7 cellular contexts compared by ENCODE assay signal in genomic region chr12:32533506-32533905, GRCh38.
DNase-seq lines count a peak whose midpoint lies in the region; TF ChIP-seq lines count a peak whose summit lies in the region.
"Not testable (repeated sequence)": the region's sequence is repeated elsewhere in the genome, so short reads cannot be mapped to it uniquely, and the experiment has no call there.

No MANE protein-coding gene starts in this region.

- not testable (repeated sequence) for H4K20me1 ChIP-seq in GM23248 (ENCODE audit: insufficient read depth)

- in situ Hi-C loops in GM23248 (cut with MboI); brain microvascular endothelial cell (cut with HindIII; ENCODE audit: low pct_ligation_motif_present, low sequenced_read_pairs): not testable (repeated sequence)

- H3K9me2 ChIP-seq in GM23248 (ENCODE audit: insufficient read depth), result not testable (repeated sequence)

- intact Hi-C loops in prostate gland (cut with DNase I), result not testable (repeated sequence)

- not testable (repeated sequence) for TF ChIP-seq POLR2A in Peyer's patch (IDR thresholded peaks at IDR 0.05); prostate gland (IDR thresholded peaks at IDR 0.05); suprapubic skin (IDR thresholded peaks at IDR 0.05)

- H3K4me3 ChIP-seq in GM23248, result peak overlapping the region; percentile 74
- H3K4me3 ChIP-seq in Peyer's patch; brain microvascular endothelial cell (ENCODE audit: low read depth, low read length); suprapubic skin: not testable (repeated sequence)
- H3K4me3 ChIP-seq in fibroblast of the aortic adventitia (ENCODE audit: low read depth, low read length), result peak overlapping the region; percentile 63
- H3K4me3 ChIP-seq in mesenchymal stem cell (ENCODE audit: insufficient read depth in 1 of 2, low read depth in 1 of 2, low read length in 2 of 2), result peak overlapping the region in 1 of 2 experiments; percentile 76
- peak overlapping the region in 1 of 2 donors; percentile 34 for H3K4me3 ChIP-seq in prostate gland

- peak overlapping the region; percentile 19 for H4K8ac ChIP-seq in mesenchymal stem cell (ENCODE audit: low read length)

- H2BK120ac ChIP-seq in mesenchymal stem cell (ENCODE audit: low read depth, low read length), result not testable (repeated sequence)

- not testable (repeated sequence) for H2BK5ac ChIP-seq in mesenchymal stem cell (ENCODE audit: low read depth, low read length, poor library complexity, severe bottlenecking)

- peak overlapping the region; percentile 62; the same call in 1 of the 2 replicates for H2AFZ ChIP-seq in GM23248
- not testable (repeated sequence) for H2AFZ ChIP-seq in mesenchymal stem cell (ENCODE audit: low read depth, low read length)

- not testable (repeated sequence) for H4K91ac ChIP-seq in mesenchymal stem cell (ENCODE audit: low read length)

- not testable (repeated sequence) for H3K14ac ChIP-seq in mesenchymal stem cell (ENCODE audit: low read length in 2 of 2)

- TF ChIP-seq CTCF in Peyer's patch (IDR thresholded peaks at IDR 0.05); brain microvascular endothelial cell (IDR thresholded peaks at IDR 0.05; ENCODE audit: low read depth, low read length, missing control alignments); fibroblast of the aortic adventitia (IDR thresholded peaks at IDR 0.05; ENCODE audit: insufficient read depth, low read length); prostate gland (IDR thresholded peaks at IDR 0.05); suprapubic skin (IDR thresholded peaks at IDR 0.05): not testable (repeated sequence)

- not testable (repeated sequence) for H3K36me3 ChIP-seq in GM23248 (ENCODE audit: low read depth); Peyer's patch; brain microvascular endothelial cell (replicated peaks); mesenchymal stem cell (ENCODE audit: control insufficient read depth in 1 of 2, insufficient read depth in 2 of 2, low read depth in 1 of 2, low read length in 2 of 2); prostate gland; suprapubic skin

- not testable (repeated sequence) for H2BK15ac ChIP-seq in mesenchymal stem cell (ENCODE audit: low read depth, poor library complexity, severe bottlenecking)

- not testable (repeated sequence) for H2AK5ac ChIP-seq in mesenchymal stem cell (ENCODE audit: low read length, severe bottlenecking)

- TF ChIP-seq EP300 in suprapubic skin (IDR thresholded peaks at IDR 0.05), result not testable (repeated sequence)

- H3K79me2 ChIP-seq in GM23248 (ENCODE audit: insufficient read depth), result not testable (repeated sequence)

- peaks cover 26% of the 10 kb centered on the region for H3K4me1 ChIP-seq in GM23248 (ENCODE audit: insufficient read depth)
- H3K4me1 ChIP-seq in Peyer's patch; prostate gland (replicated peaks): not testable (repeated sequence)
- H3K4me1 ChIP-seq in mesenchymal stem cell (ENCODE audit: control insufficient read depth, insufficient read depth, low read depth, low read length), result peaks cover 11% of the 10 kb centered on the region
- peaks cover 29% of the 10 kb centered on the region for H3K4me1 ChIP-seq in suprapubic skin

- DNase-seq in GM23248; Peyer's patch; fibroblast of the aortic adventitia (ENCODE audit: low read depth); mesenchymal stem cell; prostate gland (ENCODE audit: low spot score); suprapubic skin (ENCODE audit: low spot score in 2 of 2): not testable (repeated sequence)
- DNase-seq in brain microvascular endothelial cell, result peak; percentile 69

- H3K27ac ChIP-seq in GM23248 (peak overlapping the region; percentile 51), Peyer's patch (peak overlapping the region in 3 of 4 donors; percentile 37 to 77 (median 61)), brain microvascular endothelial cell (peak overlapping the region; percentile 68), mesenchymal stem cell (ENCODE audit: low read length, poor library complexity, severe bottlenecking) (peak overlapping the region; percentile 80), prostate gland (peak overlapping the region; percentile 53 to 64), suprapubic skin (peak overlapping the region; percentile 63)

- not testable (repeated sequence) for H2BK12ac ChIP-seq in mesenchymal stem cell (ENCODE audit: low read length in 2 of 2)

- not testable (repeated sequence) for H3K9me3 ChIP-seq in GM23248 (ENCODE audit: low read depth); Peyer's patch; mesenchymal stem cell (ENCODE audit: control insufficient read depth, low read length); prostate gland; suprapubic skin

- H3K18ac ChIP-seq in mesenchymal stem cell (ENCODE audit: low read depth in 1 of 2, low read length in 2 of 2), result not testable (repeated sequence)

- H3K27me3 ChIP-seq in GM23248 (replicated peaks; ENCODE audit: insufficient read depth); Peyer's patch; brain microvascular endothelial cell (replicated peaks); mesenchymal stem cell (ENCODE audit: control insufficient read depth in 1 of 2, insufficient read depth in 1 of 2, low read length in 2 of 2); prostate gland (replicated peaks; ENCODE audit: insufficient read depth); suprapubic skin: not testable (repeated sequence)

- WGBS in GM23248 (ENCODE audit: low coverage in 1 of 2, low lambda C conversion rate in 2 of 2, missing lambda C conversion rate in 2 of 2), 2 experiments, result 80 to 81% methylated on average over 10 of the region's 10 CpGs
- WGBS in mesenchymal stem cell, result 81% methylated on average over 5 of the region's 10 CpGs
- WGBS in prostate gland, result 81% methylated on average over 10 of the region's 10 CpGs
- WGBS in suprapubic skin, result 91% methylated on average over 10 of the region's 10 CpGs

- not testable (repeated sequence) for H3K23ac ChIP-seq in mesenchymal stem cell (ENCODE audit: low read length in 2 of 2)

- H3K4ac ChIP-seq in mesenchymal stem cell (ENCODE audit: low read depth in 1 of 2, low read length in 2 of 2), result not testable (repeated sequence)

- H3K4me2 ChIP-seq in GM23248 (ENCODE audit: unreplicated experiment), result peak overlapping the region; percentile 87
- peak overlapping the region; percentile 34 for H3K4me2 ChIP-seq in mesenchymal stem cell (ENCODE audit: low read length, poor library complexity, severe bottlenecking)

- not testable (repeated sequence) for H3K79me1 ChIP-seq in mesenchymal stem cell (replicated peaks; ENCODE audit: low read length, poor library complexity, severe bottlenecking)

- H3F3A ChIP-seq in GM23248 (ENCODE audit: insufficient read depth), result peaks cover 29% of the 10 kb centered on the region

- not testable (repeated sequence) for H3K9ac ChIP-seq in GM23248
- H3K9ac ChIP-seq in mesenchymal stem cell (ENCODE audit: low read length), result peak overlapping the region; percentile 86
